Comparison of ENCODE assay signal across 20 cellular contexts in genomic region chr10:130555411-130555750, GRCh38.
"Had no signal": no experiment of that assay in that cellular context is flagged by ENCODE, and none has a peak within 500 bp of the region (broad histone marks: within the 10 kb centered on the region; RNA-seq: fewer than 3 reads in every experiment).

No MANE protein-coding gene starts in this region.

- DNase-seq: Kasumi-1, MM.1S, NCI-H1092 treated with DMSO at 0.1 percent for 48 hours, NCI-H1436, NCI-H187, NCI-H2029, NCI-H2081 treated with DMSO at 0.1 percent for 48 hours, NCI-H2227 treated with DMSO at 0.1 percent for 48 hours, NCI-H524, NCI-H526 treated with DMSO at 0.1 percent for 48 hours, NCI-H82, Right ventricle myocardium superior, RPMI8226, SIG-M5 had no signal

- H3K4me2 ChIP-seq: KMS-11 had no signal

- H3K27me3 Mint-ChIP-seq: IgD-negative memory B cell had no signal

- H3K36me3 ChIP-seq: SJSA1 had no signal

- H3K4me1 ChIP-seq: SJSA1 had no signal

- H3K36me3 Mint-ChIP-seq: IgD-negative memory B cell had no signal

- H3K27ac Mint-ChIP-seq: IgD-negative memory B cell had no signal

- H3K9ac ChIP-seq: KMS-11 had no signal

- H3K9me3 Mint-ChIP-seq: IgD-negative memory B cell had no signal

- H3K4me3 ChIP-seq: K562, SJSA1, SK-N-MC had no signal

- H3K27me3 ChIP-seq: SJSA1 had no signal

- ATAC-seq: K562 had no signal

- H3K27ac ChIP-seq: HL-60, KMS-11, SJSA1, SK-N-MC had no signal
